12 cellular contexts compared by ENCODE assay signal in genomic region chr2:138034536-138034935, GRCh38.
DNase-seq lines count a peak whose midpoint lies in the region; ATAC-seq and TF ChIP-seq lines count a peak whose summit lies in the region.
"Had no signal": no experiment of that assay in that cellular context is flagged by ENCODE, and none has a peak within 500 bp of the region (broad histone marks: within the 10 kb centered on the region; RNA-seq: fewer than 3 reads in every experiment).

No MANE protein-coding gene starts in this region.

- TF ChIP-seq CTCF in GM23338 (conservative IDR thresholded peaks at IDR 0.05; ENCODE audit: low read depth in 2 of 2) (no peak), type B pancreatic cell (conservative IDR thresholded peaks at IDR 0.05) (no peak)

- H3K27me3 ChIP-seq in GM23338 (ENCODE audit: insufficient read depth): no peaks in the 10 kb centered on the region

- peak; percentile 28 for DNase-seq in GM23338 (ENCODE audit: low spot score)
- DNase-seq in amniotic epithelial cell (ENCODE audit: low read depth): peak; percentile 41
- DNase-seq in iPS-NIHi7 (ENCODE audit: extremely low spot score): peak; percentile 18
- DNase-seq in type B pancreatic cell (ENCODE audit: extremely low spot score, unreplicated experiment): no peak
- DNase-seq in NCI-H510A treated with DMSO at 0.1 percent for 48 hours (lab: John Stamatoyannopoulos, UW): no peak
- no peak for DNase-seq in stimulated activated CD4-positive, alpha-beta T cell treated with anti-CD3 and anti-CD28 coated beads, Interleukin-2, amount 100 ng/mL, for 48 hours
- no peak for DNase-seq in stimulated activated CD4-positive, alpha-beta T cell treated with anti-CD3 and anti-CD28 coated beads, Interleukin-1b, Interleukin-23, amount 100 ng/mL, for 48 hours
- DNase-seq: C1 segment of cervical spinal cord; CD4-positive, alpha-beta T cell; DMS79 treated with DMSO at 0.1 percent for 48 hours; GDM1 had no signal

- H3K9me2 ChIP-seq in GM23338 (ENCODE audit: insufficient read depth): peaks cover 12% of the 10 kb centered on the region; the same call in 1 of the 2 replicates

- H3K27ac ChIP-seq in GM23338 (ENCODE audit: low read depth): no peak overlapping the region

- peak; percentile 42 for ATAC-seq in GM23338

- H3K4me1 Mint-ChIP-seq in GM23338: peaks cover 4% of the 10 kb centered on the region; the same call in 1 of the 3 replicates
- H3K4me1 Mint-ChIP-seq in type B pancreatic cell (ENCODE audit: unreplicated experiment): peaks cover 15% of the 10 kb centered on the region
- H3K4me1 Mint-ChIP-seq: B cell had no signal

- H3K36me3 Mint-ChIP-seq in GM23338 (ENCODE audit: low read depth) (no peaks in the 10 kb centered on the region), type B pancreatic cell (no peaks in the 10 kb centered on the region)

- H3K36me3 ChIP-seq in GM23338 (ENCODE audit: insufficient read depth): no peaks in the 10 kb centered on the region

- H3K27ac Mint-ChIP-seq in GM23338: no peak overlapping the region
- H3K27ac Mint-ChIP-seq in type B pancreatic cell: peak overlapping the region; percentile 23
- H3K27ac Mint-ChIP-seq: B cell; CD4-positive, alpha-beta T cell had no signal

- no peaks in the 10 kb centered on the region for H3F3A ChIP-seq in GM23338 (replicated peaks; ENCODE audit: low read depth)

- no peak overlapping the region for H3K4me3 ChIP-seq in GM23338

- H3K9me3 Mint-ChIP-seq in GM23338 (no peaks in the 10 kb centered on the region), type B pancreatic cell (no peaks in the 10 kb centered on the region)
- H3K9me3 Mint-ChIP-seq: CD4-positive, alpha-beta T cell had no signal

- no peaks in the 10 kb centered on the region for H3K27me3 Mint-ChIP-seq in GM23338 (ENCODE audit: insufficient read depth, low read depth, poor library complexity)
- no peaks in the 10 kb centered on the region for H3K27me3 Mint-ChIP-seq in type B pancreatic cell
- H3K27me3 Mint-ChIP-seq: B cell had no signal

- H4K20me1 ChIP-seq in GM23338 (replicated peaks; ENCODE audit: insufficient read depth): no peaks in the 10 kb centered on the region

- no peaks in the 10 kb centered on the region for H3K79me2 ChIP-seq in GM23338 (replicated peaks; ENCODE audit: insufficient read depth)

- no peak overlapping the region for H3K4me3 Mint-ChIP-seq in GM23338
- no peak overlapping the region for H3K4me3 Mint-ChIP-seq in type B pancreatic cell
- H3K4me3 Mint-ChIP-seq: B cell; CD4-positive, alpha-beta T cell had no signal

- H3K4me1 ChIP-seq in GM23338 (ENCODE audit: insufficient read depth): no peaks in the 10 kb centered on the region

- no peak overlapping the region for H3K4me2 ChIP-seq in GM23338

- H2AFZ ChIP-seq in GM23338: no peak overlapping the region

TF ChIP-seq in GM23338, 12 proteins besides CTCF, POLR2A, EP300 and RAD21 (continues in another document):
- no peak for TF ChIP-seq CREB1 (CRISPR knock-in tag; IDR thresholded peaks at IDR 0.05; ENCODE audit: low read depth)
- TF ChIP-seq REST (IDR thresholded peaks at IDR 0.05; ENCODE audit: unreplicated experiment): no peak
- no peak for TF ChIP-seq EZH2phosphoT487 (IDR thresholded peaks at IDR 0.05; ENCODE audit: unreplicated experiment)
- no peak for TF ChIP-seq ETS1 (IDR thresholded peaks at IDR 0.05)
- TF ChIP-seq ZNF114 (CRISPR knock-in tag; IDR thresholded peaks at IDR 0.05): no peak
- no peak for TF ChIP-seq ZNF462 (CRISPR knock-in tag; IDR thresholded peaks at IDR 0.05)
- no peak for TF ChIP-seq NANOG (IDR thresholded peaks at IDR 0.05; ENCODE audit: borderline replicate concordance)
- no peak for TF ChIP-seq ZNF331 (CRISPR knock-in tag; IDR thresholded peaks at IDR 0.05; ENCODE audit: low read depth)

Comparison
In these comparisons a context has a peak if more than half of its experiments do, and no peak if none do; other contexts are left out.
1. DNase-seq: peak in GM23338 (single experiment), amniotic epithelial cell (single experiment) and iPS-NIHi7 (single experiment); none in type B pancreatic cell (single experiment), NCI-H510A treated with DMSO at 0.1 percent for 48 hours (single experiment), stimulated activated CD4-positive, alpha-beta T cell treated with anti-CD3 and anti-CD28 coated beads, Interleukin-2, amount 100 ng/mL, for 48 hours (0 of 2) and stimulated activated CD4-positive, alpha-beta T cell treated with anti-CD3 and anti-CD28 coated beads, Interleukin-1b, Interleukin-23, amount 100 ng/mL, for 48 hours (single experiment).